8 cellular contexts compared by ENCODE assay signal in the genomic region with DNA sequence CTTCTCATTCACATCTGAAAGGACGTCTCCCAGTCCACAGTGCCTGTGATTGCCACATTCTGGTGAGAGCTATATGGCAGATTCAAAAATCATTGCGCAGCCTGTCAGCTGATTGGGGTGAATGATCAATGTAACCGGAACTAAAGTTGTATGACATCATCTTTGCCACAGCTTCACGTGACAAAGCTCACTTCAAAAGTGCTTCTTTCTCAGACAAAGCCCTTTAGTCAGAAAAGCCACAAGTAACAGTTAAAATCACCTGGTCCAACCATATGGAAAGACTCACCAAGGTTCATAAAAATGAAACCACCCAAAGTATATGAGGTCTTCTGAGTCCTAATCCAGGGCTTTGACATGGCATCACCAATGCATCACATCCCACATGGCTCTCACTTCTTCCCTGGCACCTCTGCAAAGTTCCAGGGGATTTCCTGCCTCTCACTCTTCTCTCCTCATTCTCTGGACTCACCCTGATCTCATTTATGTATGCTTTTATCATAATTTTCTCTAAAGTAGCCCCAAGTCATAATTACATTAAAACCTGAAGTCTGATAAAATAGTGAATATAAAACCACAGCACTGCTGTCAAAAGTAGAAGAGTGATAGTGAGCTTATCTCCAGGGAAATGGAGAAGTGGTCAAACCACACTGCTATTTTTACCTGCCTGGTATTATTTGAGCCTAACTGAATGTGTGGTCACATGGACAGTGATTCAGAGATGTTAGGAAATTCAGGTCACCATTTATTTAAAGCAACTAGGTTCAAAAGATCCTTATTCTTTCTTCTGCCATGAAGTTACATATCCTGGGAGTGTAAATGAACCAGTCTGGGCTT.
DNase-seq lines count a peak whose midpoint lies in the region; ATAC-seq and TF ChIP-seq lines count a peak whose summit lies in the region.

No MANE protein-coding gene starts in this region.

- no peak for TF ChIP-seq POLR2A in spleen (IDR thresholded peaks at IDR 0.05)

- no peaks in the 10 kb centered on the region for H3K36me3 Mint-ChIP-seq in activated naive CD4-positive, alpha-beta T cell treated with anti-CD3 and anti-CD28 coated beads for 36 hours (ENCODE audit: low read depth)

- WGBS in spleen, 5 donors = 32 to 46% (median 43%) methylated on average over 4 of the region's 4 CpGs

- CTCF ChIA-PET in activated naive CD4-positive, alpha-beta T cell treated with anti-CD3 and anti-CD28 coated beads for 36 hours (lab: Charles Lee) = interaction anchor here (0.6 to 1.5 kb wide), 5 partner anchors 25 to 89 kb away, joined by 3 to 5 read pairs (median 3); no protein-coding TSS in a partner anchor

- no peaks in the 10 kb centered on the region for H3K9me3 Mint-ChIP-seq in activated naive CD4-positive, alpha-beta T cell treated with anti-CD3 and anti-CD28 coated beads for 36 hours

- TF ChIP-seq CTCF in RWPE2 (IDR thresholded peaks at IDR 0.05; ENCODE audit: poor library complexity, severe bottlenecking) (no peak), spleen (IDR thresholded peaks at IDR 0.05 in 8 of 11, conservative IDR thresholded peaks at IDR 0.05 in 3 of 11) (no peak)

- H3K4me3 ChIP-seq in RWPE2 (ENCODE audit: severe bottlenecking) = no peak overlapping the region
- H3K4me3 ChIP-seq in spleen = no peak overlapping the region

- peak overlapping the region; percentile 1 for H3K4me3 Mint-ChIP-seq in activated naive CD4-positive, alpha-beta T cell treated with anti-CD3 and anti-CD28 coated beads for 36 hours

- peak overlapping the region; percentile 92 for H3K27ac Mint-ChIP-seq in activated naive CD4-positive, alpha-beta T cell treated with anti-CD3 and anti-CD28 coated beads for 36 hours

- H3K4me1 ChIP-seq in RWPE2 (ENCODE audit: insufficient read depth, poor library complexity, severe bottlenecking) (peaks cover under 1% of the 10 kb centered on the region), spleen (peaks cover 0 to 66% (median 37%) of the 10 kb centered on the region in 6 donors)

- H3K27me3 Mint-ChIP-seq in activated naive CD4-positive, alpha-beta T cell treated with anti-CD3 and anti-CD28 coated beads for 36 hours (ENCODE audit: low read depth) = no peaks in the 10 kb centered on the region

- H3K9me3 ChIP-seq in RWPE2 (ENCODE audit: severe bottlenecking) (peaks cover 3% of the 10 kb centered on the region), spleen (no peaks in the 10 kb centered on the region)

- intact Hi-C loops in activated naive CD4-positive, alpha-beta T cell treated with anti-CD3 and anti-CD28 coated beads for 36 hours (cut with micrococcal nuclease) = loop anchor here (1.0 to 10.0 kb wide), 13 partner anchors 45 to 1312 kb away; a partner anchor contains a TSS
- intact Hi-C loops in spleen (cut with DNase I; ENCODE audit: low total_unique reads) = no loop called here

- H3K27ac ChIP-seq in RWPE2 (ENCODE audit: poor library complexity, severe bottlenecking) = no peak overlapping the region
- peak overlapping the region in 7 of 8 donors; percentile 15 to 77 (median 67) for H3K27ac ChIP-seq in spleen

- ATAC-seq in GM18520 (IDR thresholded peaks at IDR 0.05; ENCODE audit: unreplicated experiment) (peak; percentile 28), HG02973 (IDR thresholded peaks at IDR 0.05; ENCODE audit: unreplicated experiment) (peak; percentile 50), RWPE2 (ENCODE audit: low read depth) (0 out of 3 replicates have a peak, but pooled peaks have one; percentile 42)

- H3K36me3 ChIP-seq in RWPE2 (ENCODE audit: low read depth) (no peaks in the 10 kb centered on the region), spleen (no peaks in the 10 kb centered on the region)

- H3K4me1 Mint-ChIP-seq in activated naive CD4-positive, alpha-beta T cell treated with anti-CD3 and anti-CD28 coated beads for 36 hours (ENCODE audit: low read depth) = peaks cover 83% of the 10 kb centered on the region

- DNase-seq in RWPE2 (ENCODE audit: low spot score) (no peak), spleen (no peak), GM03348 (ENCODE audit: low spot score) (no peak), cortex of kidney (lab: John Stamatoyannopoulos, UW) (no peak), amygdala (lab: John Stamatoyannopoulos, UW) (no peak)
- DNase-seq in activated naive CD4-positive, alpha-beta T cell treated with anti-CD3 and anti-CD28 coated beads for 36 hours = peak; percentile 85

- H3K27me3 ChIP-seq in RWPE2 (ENCODE audit: insufficient read depth, poor library complexity, severe bottlenecking) (no peaks in the 10 kb centered on the region), spleen (replicated peaks in 1 of 7) (no peaks in the 10 kb centered on the region)
